ENCODE assay signal across 18 cellular contexts in genomic region chr13:90552702-90553101, GRCh38.
"Had no signal": no experiment of that assay in that cellular context is flagged by ENCODE, and none has a peak within 500 bp of the region (broad histone marks: within the 10 kb centered on the region; RNA-seq: fewer than 3 reads in every experiment).

No MANE protein-coding gene starts in this region.

- H3K36me3 Mint-ChIP-seq: activated CD4-positive, alpha-beta memory T cell treated with anti-CD3 and anti-CD28 coated beads for 36 hours; activated naive CD8-positive, alpha-beta T cell; stimulated activated memory B cell treated with anti-CD40 and anti-IgM and Interleukin-4, amounts not matched to agents 10 μg/mL and 1 μg/mL and 100 μg/mL, for 72 hours had no signal

- H3K36me3 ChIP-seq: esophagus muscularis mucosa, heart left ventricle, right atrium auricular region, transverse colon had no signal

- H3K27me3 ChIP-seq: esophagus muscularis mucosa, heart left ventricle, right atrium auricular region, transverse colon had no signal

- FAIRE-seq: islet of Langerhans had no signal

- H3K4me1 Mint-ChIP-seq: endodermal cell; stimulated activated memory B cell treated with anti-CD40 and anti-IgM and Interleukin-4, amounts not matched to agents 10 μg/mL and 1 μg/mL and 100 μg/mL, for 72 hours had no signal

- H3K27me3 Mint-ChIP-seq: activated CD4-positive, alpha-beta memory T cell treated with anti-CD3 and anti-CD28 coated beads for 36 hours; activated naive CD8-positive, alpha-beta T cell; stimulated activated memory B cell treated with anti-CD40 and anti-IgM and Interleukin-4, amounts not matched to agents 10 μg/mL and 1 μg/mL and 100 μg/mL, for 72 hours had no signal

- H3K27ac ChIP-seq: esophagus muscularis mucosa, heart left ventricle, right atrium auricular region, transverse colon had no signal

- ATAC-seq: activated T-cell treated with anti-CD3 and anti-CD28 coated beads, Interleukin-2, amount 50 U/mL, for 4 hours; heart left ventricle; left lobe of liver; stimulated activated memory B cell treated with anti-CD40 and anti-IgM and Interleukin-4, amounts not matched to agents 10 μg/mL and 1 μg/mL and 100 μg/mL, for 72 hours had no signal

- H3K27ac Mint-ChIP-seq: activated CD4-positive, alpha-beta memory T cell treated with anti-CD3 and anti-CD28 coated beads for 36 hours; activated naive CD8-positive, alpha-beta T cell; endodermal cell; stimulated activated memory B cell treated with anti-CD40 and anti-IgM and Interleukin-4, amounts not matched to agents 10 μg/mL and 1 μg/mL and 100 μg/mL, for 72 hours had no signal

- H3K4me1 ChIP-seq: esophagus muscularis mucosa, heart left ventricle, right atrium auricular region, transverse colon had no signal

- H3K4me3 ChIP-seq: esophagus muscularis mucosa, heart left ventricle, right atrium auricular region, transverse colon had no signal

- H3K9me3 ChIP-seq: esophagus muscularis mucosa, right atrium auricular region, transverse colon had no signal

- DNase-seq: activated CD4-positive, alpha-beta memory T cell treated with anti-CD3 and anti-CD28 coated beads for 36 hours; activated CD4-positive, alpha-beta T cell treated with anti-CD3 and anti-CD28 coated beads for 1 hour; activated effector memory CD4-positive, alpha-beta T cell treated with anti-CD3 and anti-CD28 coated beads, Interleukin-2, amount 50 U/mL, for 16 hours; activated T-cell treated with anti-CD3 and anti-CD28 coated beads, Interleukin-2, amount 50 U/mL, for 4 hours; amygdala; endodermal cell; foreskin fibroblast; heart left ventricle; stimulated activated CD4-positive, alpha-beta T cell treated with anti-CD3 and anti-CD28 coated beads, Interleukin-1b, Interleukin-23, amount 100 ng/mL, for 48 hours; T-helper 9 cell; transverse colon had no signal

- H3K4me3 Mint-ChIP-seq: activated CD4-positive, alpha-beta memory T cell treated with anti-CD3 and anti-CD28 coated beads for 36 hours; activated naive CD8-positive, alpha-beta T cell; activated T-cell treated with anti-CD3 and anti-CD28 coated beads, Interleukin-2, amount 50 U/mL, for 4 hours; endodermal cell; neural crest cell; stimulated activated memory B cell treated with anti-CD40 and anti-IgM and Interleukin-4, amounts not matched to agents 10 μg/mL and 1 μg/mL and 100 μg/mL, for 72 hours had no signal
